Comparison of ENCODE assay signal across 9 cellular contexts in genomic region chr22:26360169-26360885, GRCh38.
DNase-seq lines count a peak whose midpoint lies in the region; ATAC-seq, FAIRE-seq and TF ChIP-seq lines count a peak whose summit lies in the region.
"Had no signal": no experiment of that assay in that cellular context is flagged by ENCODE, and none has a peak within 500 bp of the region (broad histone marks: within the 10 kb centered on the region; RNA-seq: fewer than 3 reads in every experiment).

No MANE protein-coding gene starts in this region.

- peak; percentile 88 to 90 for ATAC-seq in stimulated activated naive B cell treated with anti-CD40 and anti-IgM and Interleukin-4, amounts not matched to agents 10 μg/mL and 1 μg/mL and 100 μg/mL, for 72 hours (replicated peaks)
- no peak for ATAC-seq in GM21526 (IDR thresholded peaks at IDR 0.05; ENCODE audit: low FRiP score, unreplicated experiment)

- TF ChIP-seq CTCF in fibroblast of the aortic adventitia (IDR thresholded peaks at IDR 0.05; ENCODE audit: insufficient read depth, low read length): peak; percentile 87
- TF ChIP-seq CTCF in nephron progenitor cell (IDR thresholded peaks at IDR 0.05): peak; percentile 95

- FAIRE-seq in RCC 7860 (lab: Jason Lieb, UNC): peak; percentile 29

- peak; percentile 71 for DNase-seq in D341Med (ENCODE audit: low spot score)
- DNase-seq in Jurkat, Clone E6-1 (ENCODE audit: low read depth, low spot score): peak; percentile 71
- DNase-seq in RCC 7860 (ENCODE audit: low spot score): peak; percentile 43
- peak; percentile 45 for DNase-seq in activated T-helper 1 cell treated with anti-CD3 and anti-CD28 coated beads, Interleukin-12 subunit alpha, Interleukin-12 subunit beta, Interleukin-2, Interleukin-4 antibody, amounts not matched to agents 30 ng/mL and 10 ng/mL and 1 ng/mL, durations not matched to agents 14 hours and 24 hours and 36 hours (ENCODE audit: low spot score)
- DNase-seq in fibroblast of the aortic adventitia (ENCODE audit: low read depth): peak; percentile 81
- DNase-seq in nephron progenitor cell: peak; percentile 81
- peak; percentile 54 for DNase-seq in stimulated activated naive B cell treated with anti-CD40 and anti-IgM and Interleukin-4, amounts not matched to agents 10 μg/mL and 1 μg/mL and 100 μg/mL, for 72 hours

- peak overlapping the region; percentile 40 for H3K4me3 ChIP-seq in Jurkat, Clone E6-1 (ENCODE audit: low read length)
- peak overlapping the region; percentile 29 for H3K4me3 ChIP-seq in fibroblast of the aortic adventitia (ENCODE audit: low read depth, low read length)

- no peaks in the 10 kb centered on the region for H3K9me3 Mint-ChIP-seq in activated T-helper 1 cell treated with anti-CD3 and anti-CD28 coated beads, Interleukin-12 subunit alpha, Interleukin-12 subunit beta, Interleukin-2, Interleukin-4 antibody, amounts not matched to agents 30 ng/mL and 10 ng/mL and 1 ng/mL, durations not matched to agents 14 hours and 24 hours and 36 hours
- H3K9me3 Mint-ChIP-seq in nephron progenitor cell: no peaks in the 10 kb centered on the region
- no peaks in the 10 kb centered on the region for H3K9me3 Mint-ChIP-seq in stimulated activated naive B cell treated with anti-CD40 and anti-IgM and Interleukin-4, amounts not matched to agents 10 μg/mL and 1 μg/mL and 100 μg/mL, for 72 hours
- H3K9me3 Mint-ChIP-seq: dendritic cell treated with granulocyte-macrophage colony-stimulating factor and Interleukin-4, amounts not matched to agents 40 ng/mL and 50 ng/mL, for 4 days had no signal

- intact Hi-C loops in activated T-helper 1 cell treated with anti-CD3 and anti-CD28 coated beads, Interleukin-12 subunit alpha, Interleukin-12 subunit beta, Interleukin-2, Interleukin-4 antibody, amounts not matched to agents 30 ng/mL and 10 ng/mL and 1 ng/mL, durations not matched to agents 14 hours and 24 hours and 36 hours (cut with micrococcal nuclease): loop anchor here (1.0 to 10.0 kb wide), 2 partner anchors 101 to 1126 kb away; no protein-coding TSS in a partner anchor

- H3K27ac Mint-ChIP-seq in activated T-helper 1 cell treated with anti-CD3 and anti-CD28 coated beads, Interleukin-12 subunit alpha, Interleukin-12 subunit beta, Interleukin-2, Interleukin-4 antibody, amounts not matched to agents 30 ng/mL and 10 ng/mL and 1 ng/mL, durations not matched to agents 14 hours and 24 hours and 36 hours: no peak overlapping the region
- no peak overlapping the region for H3K27ac Mint-ChIP-seq in nephron progenitor cell
- no peak overlapping the region for H3K27ac Mint-ChIP-seq in stimulated activated naive B cell treated with anti-CD40 and anti-IgM and Interleukin-4, amounts not matched to agents 10 μg/mL and 1 μg/mL and 100 μg/mL, for 72 hours
- H3K27ac Mint-ChIP-seq: dendritic cell treated with granulocyte-macrophage colony-stimulating factor and Interleukin-4, amounts not matched to agents 40 ng/mL and 50 ng/mL, for 4 days had no signal

- no peak overlapping the region for H3K4me3 Mint-ChIP-seq in activated T-helper 1 cell treated with anti-CD3 and anti-CD28 coated beads, Interleukin-12 subunit alpha, Interleukin-12 subunit beta, Interleukin-2, Interleukin-4 antibody, amounts not matched to agents 30 ng/mL and 10 ng/mL and 1 ng/mL, durations not matched to agents 14 hours and 24 hours and 36 hours
- H3K4me3 Mint-ChIP-seq in nephron progenitor cell: peak overlapping the region; percentile 72
- H3K4me3 Mint-ChIP-seq in stimulated activated naive B cell treated with anti-CD40 and anti-IgM and Interleukin-4, amounts not matched to agents 10 μg/mL and 1 μg/mL and 100 μg/mL, for 72 hours: no peak overlapping the region
- H3K4me3 Mint-ChIP-seq: dendritic cell treated with granulocyte-macrophage colony-stimulating factor and Interleukin-4, amounts not matched to agents 40 ng/mL and 50 ng/mL, for 4 days had no signal

- H3K36me3 Mint-ChIP-seq in activated T-helper 1 cell treated with anti-CD3 and anti-CD28 coated beads, Interleukin-12 subunit alpha, Interleukin-12 subunit beta, Interleukin-2, Interleukin-4 antibody, amounts not matched to agents 30 ng/mL and 10 ng/mL and 1 ng/mL, durations not matched to agents 14 hours and 24 hours and 36 hours (ENCODE audit: low read depth): no peaks in the 10 kb centered on the region
- H3K36me3 Mint-ChIP-seq in nephron progenitor cell (ENCODE audit: low read depth): no peaks in the 10 kb centered on the region
- H3K36me3 Mint-ChIP-seq in stimulated activated naive B cell treated with anti-CD40 and anti-IgM and Interleukin-4, amounts not matched to agents 10 μg/mL and 1 μg/mL and 100 μg/mL, for 72 hours: no peaks in the 10 kb centered on the region

- H3K4me1 Mint-ChIP-seq in activated T-helper 1 cell treated with anti-CD3 and anti-CD28 coated beads, Interleukin-12 subunit alpha, Interleukin-12 subunit beta, Interleukin-2, Interleukin-4 antibody, amounts not matched to agents 30 ng/mL and 10 ng/mL and 1 ng/mL, durations not matched to agents 14 hours and 24 hours and 36 hours (ENCODE audit: low read depth): peaks cover 12% of the 10 kb centered on the region
- H3K4me1 Mint-ChIP-seq in nephron progenitor cell: peaks cover 12% of the 10 kb centered on the region
- H3K4me1 Mint-ChIP-seq in stimulated activated naive B cell treated with anti-CD40 and anti-IgM and Interleukin-4, amounts not matched to agents 10 μg/mL and 1 μg/mL and 100 μg/mL, for 72 hours: peaks cover 7% of the 10 kb centered on the region in 2 donors

- peaks cover 17% of the 10 kb centered on the region for H3K27me3 Mint-ChIP-seq in activated T-helper 1 cell treated with anti-CD3 and anti-CD28 coated beads, Interleukin-12 subunit alpha, Interleukin-12 subunit beta, Interleukin-2, Interleukin-4 antibody, amounts not matched to agents 30 ng/mL and 10 ng/mL and 1 ng/mL, durations not matched to agents 14 hours and 24 hours and 36 hours (ENCODE audit: insufficient read depth)
- peaks cover 19% of the 10 kb centered on the region for H3K27me3 Mint-ChIP-seq in nephron progenitor cell (ENCODE audit: low read depth, poor library complexity)
- H3K27me3 Mint-ChIP-seq in stimulated activated naive B cell treated with anti-CD40 and anti-IgM and Interleukin-4, amounts not matched to agents 10 μg/mL and 1 μg/mL and 100 μg/mL, for 72 hours: peaks cover 8 to 18% of the 10 kb centered on the region in 2 donors
